ENCODE assay signal across 8 cellular contexts in genomic region chr16:30557950-30558788, GRCh38. TPM values are rescaled to one million over a fixed set of nuclear protein-coding genes. Genes with fewer than 3 reads are reported as not detected.
DNase-seq lines count a peak whose midpoint lies in the region; ATAC-seq and TF ChIP-seq lines count a peak whose summit lies in the region.

Gene ZNF764 (minus strand): TSS chr16:30558374. CDS start chr16:30558182, 192 bp downstream.

- no peaks in the 10 kb centered on the region for H3K9me3 ChIP-seq in RWPE2 (ENCODE audit: severe bottlenecking)

- no peak for TF ChIP-seq CTCF in RWPE2 (IDR thresholded peaks at IDR 0.05; ENCODE audit: poor library complexity, severe bottlenecking)
- no peak for TF ChIP-seq CTCF in fibroblast of mammary gland (conservative IDR thresholded peaks at IDR 0.05; ENCODE audit: control insufficient read depth, insufficient read depth, low read depth, low read length)
- TF ChIP-seq CTCF in natural killer cell (IDR thresholded peaks at IDR 0.05), result no peak

- peaks cover 1% of the 10 kb centered on the region for H3K27me3 Mint-ChIP-seq in activated T-helper 2 cell treated with anti-CD3 and anti-CD28 coated beads, Interferon-gamma antibody, Interleukin-2, Interleukin-4, amounts not matched to agents 10 μg/mL and 5 μg/mL and 100 μg/mL, durations not matched to agents 14 hours and 24 hours and 36 hours (ENCODE audit: low read depth)
- H3K27me3 Mint-ChIP-seq in natural killer cell (ENCODE audit: low read depth in 2 of 2), result peaks cover 0 to 4% of the 10 kb centered on the region in 2 donors

- intact Hi-C loops in activated T-helper 2 cell treated with anti-CD3 and anti-CD28 coated beads, Interferon-gamma antibody, Interleukin-2, Interleukin-4, amounts not matched to agents 10 μg/mL and 5 μg/mL and 100 μg/mL, durations not matched to agents 14 hours and 24 hours and 36 hours (cut with micrococcal nuclease), result loop anchor here (1.0 to 2.0 kb wide), 4 partner anchors 9 to 223 kb away; no protein-coding TSS in a partner anchor
- intact Hi-C loops in natural killer cell (cut with micrococcal nuclease), result loop anchor here (1.0 to 2.0 kb wide), 5 partner anchors 14 to 100 kb away; partner anchors contain the start of genes FBRS, PRR14 and ZNF768

- peak within 1 kb of the TSS; percentile 68 for H3K4me3 ChIP-seq in RWPE2 (ENCODE audit: severe bottlenecking)
- peak within 1 kb of the TSS; percentile 74 for H3K4me3 ChIP-seq in fibroblast of mammary gland (ENCODE audit: control insufficient read depth, low read depth, low read length)

- peak; percentile 97 for DNase-seq in ELF-1 (ENCODE audit: low read depth, low spot score)
- peak; percentile 94 for DNase-seq in GOT3 (lab: John Stamatoyannopoulos, UW)
- peak; percentile 98 for DNase-seq in LoVo (ENCODE audit: low spot score)
- DNase-seq in RWPE2 (ENCODE audit: low spot score), result peak; percentile 98
- peak; percentile 97 for DNase-seq in activated T-helper 2 cell treated with anti-CD3 and anti-CD28 coated beads, Interferon-gamma antibody, Interleukin-2, Interleukin-4, amounts not matched to agents 10 μg/mL and 5 μg/mL and 100 μg/mL, durations not matched to agents 14 hours and 24 hours and 36 hours (ENCODE audit: low spot score)
- peak; percentile 97 for DNase-seq in fibroblast of mammary gland (ENCODE audit: low read depth)
- DNase-seq in natural killer cell, result peak; percentile 91
- peak; percentile 98 for DNase-seq in stimulated activated naive CD4-positive, alpha-beta T cell treated with Interleukin-2 at 50 U/mL for 16 hours (lab: John Stamatoyannopoulos, UW)

- H3K4me1 Mint-ChIP-seq in activated T-helper 2 cell treated with anti-CD3 and anti-CD28 coated beads, Interferon-gamma antibody, Interleukin-2, Interleukin-4, amounts not matched to agents 10 μg/mL and 5 μg/mL and 100 μg/mL, durations not matched to agents 14 hours and 24 hours and 36 hours (ENCODE audit: low read depth), result peaks cover 35% of the 10 kb centered on the region
- H3K4me1 Mint-ChIP-seq in natural killer cell, result peaks cover 31 to 32% of the 10 kb centered on the region in 2 donors

- peaks cover 24% of the 10 kb centered on the region for H3K36me3 Mint-ChIP-seq in activated T-helper 2 cell treated with anti-CD3 and anti-CD28 coated beads, Interferon-gamma antibody, Interleukin-2, Interleukin-4, amounts not matched to agents 10 μg/mL and 5 μg/mL and 100 μg/mL, durations not matched to agents 14 hours and 24 hours and 36 hours (ENCODE audit: low read depth)
- H3K36me3 Mint-ChIP-seq in natural killer cell, result no peaks in the 10 kb centered on the region

- H3K4me1 ChIP-seq in RWPE2 (ENCODE audit: insufficient read depth, poor library complexity, severe bottlenecking), result no peaks in the 10 kb centered on the region

- peaks cover 26% of the 10 kb centered on the region for H3K36me3 ChIP-seq in RWPE2 (ENCODE audit: low read depth)

- H3K27ac ChIP-seq in RWPE2 (ENCODE audit: poor library complexity, severe bottlenecking), result peak within 1 kb of the TSS; percentile 42

- H3K9me3 Mint-ChIP-seq in activated T-helper 2 cell treated with anti-CD3 and anti-CD28 coated beads, Interferon-gamma antibody, Interleukin-2, Interleukin-4, amounts not matched to agents 10 μg/mL and 5 μg/mL and 100 μg/mL, durations not matched to agents 14 hours and 24 hours and 36 hours, result no peaks in the 10 kb centered on the region
- H3K9me3 Mint-ChIP-seq in natural killer cell, result no peaks in the 10 kb centered on the region

- H3K27me3 ChIP-seq in RWPE2 (ENCODE audit: insufficient read depth, poor library complexity, severe bottlenecking), result no peaks in the 10 kb centered on the region

- peak; percentile 98 for ATAC-seq in RWPE2 (ENCODE audit: low read depth)
- peak; percentile 93 to 98 (median 93) for ATAC-seq in natural killer cell

- H3K27ac Mint-ChIP-seq in activated T-helper 2 cell treated with anti-CD3 and anti-CD28 coated beads, Interferon-gamma antibody, Interleukin-2, Interleukin-4, amounts not matched to agents 10 μg/mL and 5 μg/mL and 100 μg/mL, durations not matched to agents 14 hours and 24 hours and 36 hours, result peak within 1 kb of the TSS; percentile 95
- H3K27ac Mint-ChIP-seq in natural killer cell, result peak within 1 kb of the TSS; percentile 89 to 94

- peak within 1 kb of the TSS; percentile 83 for H3K4me3 Mint-ChIP-seq in activated T-helper 2 cell treated with anti-CD3 and anti-CD28 coated beads, Interferon-gamma antibody, Interleukin-2, Interleukin-4, amounts not matched to agents 10 μg/mL and 5 μg/mL and 100 μg/mL, durations not matched to agents 14 hours and 24 hours and 36 hours (ENCODE audit: low read depth)
- H3K4me3 Mint-ChIP-seq in natural killer cell, result peak within 1 kb of the TSS; percentile 89

RNA-seq across cellular contexts. Expression of gene ZNF764, which starts in this region (rescaled TPM):
- 14.5 and 14.6 TPM in 2 replicates for total RNA-seq in activated T-helper 2 cell treated with anti-CD3 and anti-CD28 coated beads, Interferon-gamma antibody, Interleukin-2, Interleukin-4, amounts not matched to agents 10 μg/mL and 5 μg/mL and 100 μg/mL, durations not matched to agents 14 hours and 24 hours and 36 hours
- 10 to 100 TPM in 2 of 3 donors, 1 to 10 TPM in 1; 9.6 to 13.0 (median 11.7) TPM for total RNA-seq in natural killer cell

Comparison
In these comparisons a context has a peak if more than half of its experiments do, and no peak if none do; other contexts are left out.
1. Peak in every context shown above with its lines: DNase-seq, ATAC-seq, H3K4me3 ChIP-seq and H3K27ac ChIP-seq.